Comparison of ENCODE assay signal across 9 cellular contexts in genomic region chr7:98470131-98470985, GRCh38.
DNase-seq lines count a peak whose midpoint lies in the region; ATAC-seq and TF ChIP-seq lines count a peak whose summit lies in the region.
"Had no signal": no experiment of that assay in that cellular context is flagged by ENCODE, and none has a peak within 500 bp of the region (broad histone marks: within the 10 kb centered on the region; RNA-seq: fewer than 3 reads in every experiment).

No MANE protein-coding gene starts in this region.

- H4K91ac ChIP-seq in mesenchymal stem cell (ENCODE audit: low read length), result no peak overlapping the region

- POLR2A ChIA-PET in HCT116 (lab: Charles Lee), result no interaction called here

- no peak overlapping the region for H3K27ac Mint-ChIP-seq in T-helper 2 cell treated with Interferon-gamma antibody and Interleukin-4, amounts not matched to agents 5 μg/mL and 100 μg/mL, for 36 hours

- intact Hi-C loops in HCT116 (cut with micrococcal nuclease) (no loop called here), left ventricle myocardium superior (cut with micrococcal nuclease) (no loop called here)

- H2AFZ ChIP-seq in HCT116 (ENCODE audit: low read depth, low read length, poor library complexity, severe bottlenecking) (no peak overlapping the region), mesenchymal stem cell (ENCODE audit: low read depth, low read length) (no peak overlapping the region)

- H3K18ac ChIP-seq in mesenchymal stem cell (ENCODE audit: low read depth in 1 of 2, low read length in 2 of 2), result no peak overlapping the region

- H3K79me2 ChIP-seq in HCT116 (ENCODE audit: insufficient read depth, low read length), result no peaks in the 10 kb centered on the region

- ATAC-seq in HCT116 (peak; percentile 77), left ventricle myocardium superior (peak; percentile 53), GM19023 (IDR thresholded peaks at IDR 0.05; ENCODE audit: unreplicated experiment) (no peak)

- H3K36me3 Mint-ChIP-seq in T-helper 2 cell treated with Interferon-gamma antibody and Interleukin-4, amounts not matched to agents 5 μg/mL and 100 μg/mL, for 36 hours (ENCODE audit: low read depth), result no peaks in the 10 kb centered on the region

- H2BK12ac ChIP-seq in mesenchymal stem cell (ENCODE audit: low read length in 2 of 2), result no peak overlapping the region

- no peaks in the 10 kb centered on the region for H3K27me3 ChIP-seq in HCT116 (ENCODE audit: insufficient read depth, low read length)
- peaks cover 0 to 16% of the 10 kb centered on the region in 2 experiments for H3K27me3 ChIP-seq in mesenchymal stem cell (ENCODE audit: control insufficient read depth in 1 of 2, insufficient read depth in 1 of 2, low read length in 2 of 2)

- no peak for TF ChIP-seq CTCF in HCT116 (IDR thresholded peaks at IDR 0.05 in 2 of 3, conservative IDR thresholded peaks at IDR 0.05 in 1 of 3; ENCODE audit: borderline replicate concordance in 1 of 3, insufficient read depth in 1 of 3, low read depth in 2 of 3, low read length in 2 of 3)

- no peak overlapping the region for H2BK15ac ChIP-seq in mesenchymal stem cell (ENCODE audit: low read depth, poor library complexity, severe bottlenecking)

- no peak overlapping the region for H3K4ac ChIP-seq in mesenchymal stem cell (ENCODE audit: low read depth in 1 of 2, low read length in 2 of 2)

- no peak overlapping the region for H2BK120ac ChIP-seq in mesenchymal stem cell (ENCODE audit: low read depth, low read length)

- H4K8ac ChIP-seq in mesenchymal stem cell (ENCODE audit: low read length), result no peak overlapping the region

- BruUV-seq in HCT116 (replicated peaks; lab: Mats Ljungman, UMichigan), result no TSS peak

- H3K4me3 Mint-ChIP-seq in T-helper 2 cell treated with Interferon-gamma antibody and Interleukin-4, amounts not matched to agents 5 μg/mL and 100 μg/mL, for 36 hours, result no peak overlapping the region

- H3K79me1 ChIP-seq in mesenchymal stem cell (replicated peaks; ENCODE audit: low read length, poor library complexity, severe bottlenecking), result no peaks in the 10 kb centered on the region

- no peak overlapping the region for H3K23ac ChIP-seq in mesenchymal stem cell (ENCODE audit: low read length in 2 of 2)

- CTCF ChIA-PET in HCT116 (lab: Charles Lee), result no interaction called here

- H3K27me3 Mint-ChIP-seq in T-helper 2 cell treated with Interferon-gamma antibody and Interleukin-4, amounts not matched to agents 5 μg/mL and 100 μg/mL, for 36 hours (ENCODE audit: low read depth), result peaks cover 6% of the 10 kb centered on the region

- no peaks in the 10 kb centered on the region for H3K9me2 ChIP-seq in HCT116 (ENCODE audit: insufficient read depth)

- H3K9me3 ChIP-seq in HCT116 (ENCODE audit: control insufficient read depth in 1 of 2, insufficient read depth in 1 of 2, low read depth in 1 of 2, low read length in 2 of 2) (no peaks in the 10 kb centered on the region), mesenchymal stem cell (ENCODE audit: control insufficient read depth, low read length) (peaks cover 6% of the 10 kb centered on the region)
- H3K9me3 ChIP-seq: HAP-1 had no signal

- H3K4me1 ChIP-seq in HCT116 (ENCODE audit: control insufficient read depth in 1 of 2, insufficient read depth in 2 of 2, low read length in 2 of 2) (no peaks in the 10 kb centered on the region), mesenchymal stem cell (ENCODE audit: control insufficient read depth, insufficient read depth, low read depth, low read length) (no peaks in the 10 kb centered on the region)
- H3K4me1 ChIP-seq: HAP-1 had no signal

- RAD21 ChIA-PET in HCT116 (lab: Charles Lee; ENCODE audit: low non-redundant PET in 1 of 2, low total read pairs in 2 of 2, uncharacterized antibody in 2 of 2, unreplicated experiment in 2 of 2), result no interaction called here

- 38% methylated on average over 42 of the region's 43 CpGs for WGBS in mesenchymal stem cell

- H4K20me1 ChIP-seq in HCT116 (ENCODE audit: insufficient read depth), result no peaks in the 10 kb centered on the region

- TF ChIP-seq POLR2A in HCT116 (IDR thresholded peaks at IDR 0.05; ENCODE audit: borderline replicate concordance, extremely low read depth, insufficient read depth, insufficient read length), result no peak

- H3K36me3 ChIP-seq in HCT116 (ENCODE audit: control insufficient read depth in 1 of 2, insufficient read depth in 2 of 2, low read length in 2 of 2) (no peaks in the 10 kb centered on the region), mesenchymal stem cell (ENCODE audit: control insufficient read depth in 1 of 2, insufficient read depth in 2 of 2, low read depth in 1 of 2, low read length in 2 of 2) (no peaks in the 10 kb centered on the region)
- H3K36me3 ChIP-seq: HAP-1 had no signal

- H3K4me2 ChIP-seq in HCT116 (ENCODE audit: low read length) (no peak overlapping the region), mesenchymal stem cell (ENCODE audit: low read length, poor library complexity, severe bottlenecking) (no peak overlapping the region)

- H3K27ac ChIP-seq in HCT116 (ENCODE audit: low read depth, low read length) (no peak overlapping the region), mesenchymal stem cell (ENCODE audit: low read length, poor library complexity, severe bottlenecking) (no peak overlapping the region)

- H2AK5ac ChIP-seq in mesenchymal stem cell (ENCODE audit: low read length, severe bottlenecking), result no peak overlapping the region

- H2BK5ac ChIP-seq in mesenchymal stem cell (ENCODE audit: low read depth, low read length, poor library complexity, severe bottlenecking), result no peak overlapping the region

- H3K9ac ChIP-seq in HCT116 (ENCODE audit: low read length) (no peak overlapping the region), mesenchymal stem cell (ENCODE audit: low read length) (no peak overlapping the region)

- H3K4me3 ChIP-seq in HCT116 (replicated peaks in 1 of 2; ENCODE audit: low read depth in 1 of 2, low read length in 2 of 2) (no peak overlapping the region), mesenchymal stem cell (ENCODE audit: insufficient read depth in 1 of 2, low read depth in 1 of 2, low read length in 2 of 2) (no peak overlapping the region)
- H3K4me3 ChIP-seq: HAP-1 had no signal

- no peaks in the 10 kb centered on the region for H3K9me3 Mint-ChIP-seq in T-helper 2 cell treated with Interferon-gamma antibody and Interleukin-4, amounts not matched to agents 5 μg/mL and 100 μg/mL, for 36 hours

- DNase-seq in HCT116 (ENCODE audit: low read depth, low spot score), result no peak
- DNase-seq in activated CD4-positive, alpha-beta T cell treated with anti-CD3 and anti-CD28 coated beads, Interleukin-2, amount 50 U/mL, for 48 hours, result peak; percentile 16 to 30
- peak; percentile 50 for DNase-seq in left ventricle myocardium superior
- peak; percentile 18 to 54 for DNase-seq in stimulated activated CD4-positive, alpha-beta T cell treated with anti-CD3 and anti-CD28 coated beads, Interleukin-2, amount 100 ng/mL, for 24 hours
- DNase-seq in NCI-H526 treated with DMSO at 0.1 percent for 48 hours (lab: John Stamatoyannopoulos, UW), result no peak
- no peak for DNase-seq in T-helper 2 cell treated with Interferon-gamma antibody and Interleukin-4, amounts not matched to agents 5 μg/mL and 100 μg/mL, for 36 hours (ENCODE audit: low spot score)
- DNase-seq in mesenchymal stem cell, result no peak

- TF ChIP-seq RAD21 in HCT116 (IDR thresholded peaks at IDR 0.05; ENCODE audit: low read depth), result no peak

- H3K14ac ChIP-seq in mesenchymal stem cell (ENCODE audit: low read length in 2 of 2), result no peak overlapping the region

- peaks cover 3% of the 10 kb centered on the region for H3K4me1 Mint-ChIP-seq in T-helper 2 cell treated with Interferon-gamma antibody and Interleukin-4, amounts not matched to agents 5 μg/mL and 100 μg/mL, for 36 hours (ENCODE audit: low read depth)

TF ChIP-seq in HCT116, 20 proteins besides CTCF, POLR2A, EP300 and RAD21:
- TF ChIP-seq SRF (IDR thresholded peaks at IDR 0.05; ENCODE audit: low read depth), result no peak
- TF ChIP-seq SP1 (IDR thresholded peaks at IDR 0.05; ENCODE audit: low read depth), result no peak
- no peak for TF ChIP-seq POLR2AphosphoS5 (IDR thresholded peaks at IDR 0.05; ENCODE audit: low read depth, low read length)
- TF ChIP-seq MAX (IDR thresholded peaks at IDR 0.05), result no peak
- no peak for TF ChIP-seq YY1 (IDR thresholded peaks at IDR 0.05; ENCODE audit: extremely low read depth, insufficient replicate concordance, low read depth, low read length)
- TF ChIP-seq ZBTB33 (IDR thresholded peaks at IDR 0.05; ENCODE audit: extremely low read depth, insufficient replicate concordance, low read length), result no peak
- TF ChIP-seq ZNF274 (IDR thresholded peaks at IDR 0.05; ENCODE audit: low read depth, low read length), result no peak
- no peak for TF ChIP-seq ELF1 (IDR thresholded peaks at IDR 0.05; ENCODE audit: borderline replicate concordance, low read depth)
- TF ChIP-seq CEBPB (IDR thresholded peaks at IDR 0.05; ENCODE audit: low read depth), result no peak
- TF ChIP-seq JUND (IDR thresholded peaks at IDR 0.05), result no peak
- no peak for TF ChIP-seq EZH2phosphoT487 (IDR thresholded peaks at IDR 0.05; ENCODE audit: borderline replicate concordance)

Comparison
In these comparisons a context has a peak if more than half of its experiments do, and no peak if none do; other contexts are left out.
1. DNase-seq: peak in activated CD4-positive, alpha-beta T cell treated with anti-CD3 and anti-CD28 coated beads, Interleukin-2, amount 50 U/mL, for 48 hours (2 of 2), left ventricle myocardium superior (single experiment) and stimulated activated CD4-positive, alpha-beta T cell treated with anti-CD3 and anti-CD28 coated beads, Interleukin-2, amount 100 ng/mL, for 24 hours (2 of 2); none in HCT116 (single experiment), NCI-H526 treated with DMSO at 0.1 percent for 48 hours (single experiment), T-helper 2 cell treated with Interferon-gamma antibody and Interleukin-4, amounts not matched to agents 5 μg/mL and 100 μg/mL, for 36 hours (single experiment) and mesenchymal stem cell (single experiment).